In genomic region chr4:69799337-69799736, GRCh38 we compare ENCODE assay signal across 35 cellular contexts. TPM values are rescaled to one million over a fixed set of nuclear protein-coding genes. Genes with fewer than 3 reads are reported as not detected.
"Had no signal": no experiment of that assay in that cellular context is flagged by ENCODE, and none has a peak within 500 bp of the region (broad histone marks: within the 10 kb centered on the region; RNA-seq: fewer than 3 reads in every experiment).

No MANE protein-coding gene starts in this region.

- H3K9me3 ChIP-seq: adrenal gland, body of pancreas, gastrocnemius medialis had no signal

- H3K27me3 ChIP-seq: adrenal gland, body of pancreas, cardiac muscle cell, dorsolateral prefrontal cortex, esophagus muscularis mucosa, foreskin keratinocyte, gastrocnemius medialis, heart left ventricle had no signal

- H3K27me3 Mint-ChIP-seq: activated CD4-positive, alpha-beta memory T cell treated with anti-CD3 and anti-CD28 coated beads, Interleukin-2, amount 10 ng/mL, durations not matched to agents 7 days and 5 days; activated CD4-positive, alpha-beta T cell treated with anti-CD3 and anti-CD28 coated beads, Interleukin-2, amount 10 ng/mL, durations not matched to agents 7 days and 5 days; activated naive CD4-positive, alpha-beta T cell treated with anti-CD3 and anti-CD28 coated beads, Interleukin-2, amount 50 U/mL, for 24 hours; activated naive CD8-positive, alpha-beta T cell treated with anti-CD3 and anti-CD28 coated beads for 36 hours; activated T-cell treated with anti-CD3 and anti-CD28 coated beads, Interleukin-2, amount 50 U/mL, for 24 hours; dendritic cell treated with granulocyte-macrophage colony-stimulating factor and Interleukin-4, amounts not matched to agents 40 ng/mL and 50 ng/mL, for 4 days had no signal

- H3K9me3 Mint-ChIP-seq: activated CD4-positive, alpha-beta memory T cell treated with anti-CD3 and anti-CD28 coated beads, Interleukin-2, amount 10 ng/mL, durations not matched to agents 7 days and 5 days; activated CD4-positive, alpha-beta T cell treated with anti-CD3 and anti-CD28 coated beads, Interleukin-2, amount 10 ng/mL, durations not matched to agents 7 days and 5 days; activated naive CD4-positive, alpha-beta T cell treated with anti-CD3 and anti-CD28 coated beads, Interleukin-2, amount 50 U/mL, for 24 hours; activated naive CD8-positive, alpha-beta T cell treated with anti-CD3 and anti-CD28 coated beads for 36 hours; activated T-cell treated with anti-CD3 and anti-CD28 coated beads, Interleukin-2, amount 50 U/mL, for 72 hours; dendritic cell treated with granulocyte-macrophage colony-stimulating factor and Interleukin-4, amounts not matched to agents 40 ng/mL and 50 ng/mL, for 4 days; endodermal cell; T-helper 2 cell treated with Interferon-gamma antibody and Interleukin-4, amounts not matched to agents 5 μg/mL and 100 μg/mL, for 36 hours had no signal

- DNase-seq: activated CD4-positive, alpha-beta memory T cell treated with anti-CD3 and anti-CD28 coated beads, Interleukin-2, amount 10 ng/mL, durations not matched to agents 7 days and 5 days; activated CD4-positive, alpha-beta T cell treated with anti-CD3 and anti-CD28 coated beads for 1 hour; activated CD4-positive, alpha-beta T cell treated with anti-CD3 and anti-CD28 coated beads for 4 hours; activated CD4-positive, alpha-beta T cell treated with anti-CD3 and anti-CD28 coated beads, Interleukin-2, amount 10 ng/mL, durations not matched to agents 7 days and 5 days; activated CD4-positive, alpha-beta T cell treated with anti-CD3 and anti-CD28 coated beads, Interleukin-2, amount 50 U/mL, for 4 hours; activated CD8-positive, alpha-beta memory T cell treated with anti-CD3 and anti-CD28 coated beads, Interleukin-2, amount 50 U/mL, for 48 hours; activated gamma-delta T cell; activated naive CD4-positive, alpha-beta T cell; activated naive CD8-positive, alpha-beta T cell treated with anti-CD3 and anti-CD28 coated beads for 36 hours; activated naive CD8-positive, alpha-beta T cell treated with anti-CD3 and anti-CD28 coated beads, Interleukin-2, amount 50 U/mL, for 24 hours; activated T-cell treated with anti-CD3 and anti-CD28 coated beads for 4 hours; activated T-cell treated with anti-CD3 and anti-CD28 coated beads, Interleukin-2, amount 50 U/mL, for 24 hours; activated T-cell treated with anti-CD3 and anti-CD28 coated beads, Interleukin-2, amount 50 U/mL, for 72 hours; adrenal gland; amygdala; aorta; body of pancreas; central memory CD4-positive, alpha-beta T cell; dorsolateral prefrontal cortex; effector memory CD4-positive, alpha-beta T cell; endodermal cell; erythroblast; foreskin keratinocyte; gastrocnemius medialis; glutamatergic neuron; T-helper 1 cell; T-helper 17 cell; T1000 had no signal

- H3K4me1 ChIP-seq: adrenal gland, body of pancreas, esophagus muscularis mucosa, gastrocnemius medialis, heart left ventricle had no signal

- H3K4me3 Mint-ChIP-seq: activated CD4-positive, alpha-beta memory T cell treated with anti-CD3 and anti-CD28 coated beads, Interleukin-2, amount 10 ng/mL, durations not matched to agents 7 days and 5 days; activated CD4-positive, alpha-beta T cell treated with anti-CD3 and anti-CD28 coated beads, Interleukin-2, amount 10 ng/mL, durations not matched to agents 7 days and 5 days; activated naive CD4-positive, alpha-beta T cell treated with anti-CD3 and anti-CD28 coated beads, Interleukin-2, amount 50 U/mL, for 24 hours; activated naive CD8-positive, alpha-beta T cell treated with anti-CD3 and anti-CD28 coated beads for 36 hours; activated naive CD8-positive, alpha-beta T cell treated with anti-CD3 and anti-CD28 coated beads, Interleukin-2, amount 50 U/mL, for 24 hours; activated T-cell treated with anti-CD3 and anti-CD28 coated beads, Interleukin-2, amount 50 U/mL, for 24 hours; activated T-cell treated with anti-CD3 and anti-CD28 coated beads, Interleukin-2, amount 50 U/mL, for 72 hours; dendritic cell treated with granulocyte-macrophage colony-stimulating factor and Interleukin-4, amounts not matched to agents 40 ng/mL and 50 ng/mL, for 4 days; endodermal cell; T-helper 17 cell; T-helper 2 cell treated with Interferon-gamma antibody and Interleukin-4, amounts not matched to agents 5 μg/mL and 100 μg/mL, for 36 hours had no signal

- H3K36me3 ChIP-seq: adrenal gland, cardiac muscle cell, esophagus muscularis mucosa, gastrocnemius medialis, heart left ventricle had no signal

- H3K4me1 Mint-ChIP-seq: activated CD4-positive, alpha-beta memory T cell treated with anti-CD3 and anti-CD28 coated beads, Interleukin-2, amount 10 ng/mL, durations not matched to agents 7 days and 5 days; activated CD4-positive, alpha-beta T cell treated with anti-CD3 and anti-CD28 coated beads, Interleukin-2, amount 10 ng/mL, durations not matched to agents 7 days and 5 days; activated naive CD4-positive, alpha-beta T cell treated with anti-CD3 and anti-CD28 coated beads, Interleukin-2, amount 50 U/mL, for 24 hours; activated naive CD8-positive, alpha-beta T cell treated with anti-CD3 and anti-CD28 coated beads for 36 hours; activated naive CD8-positive, alpha-beta T cell treated with anti-CD3 and anti-CD28 coated beads, Interleukin-2, amount 50 U/mL, for 24 hours; endodermal cell; T-helper 17 cell had no signal

- ATAC-seq: activated naive CD8-positive, alpha-beta T cell treated with anti-CD3 and anti-CD28 coated beads, Interleukin-2, amount 50 U/mL, for 24 hours; activated T-cell treated with anti-CD3 and anti-CD28 coated beads, Interleukin-2, amount 50 U/mL, for 72 hours; body of pancreas; foreskin keratinocyte; gastrocnemius medialis; heart left ventricle; T-helper 17 cell had no signal

- H3K27ac Mint-ChIP-seq: activated CD4-positive, alpha-beta memory T cell treated with anti-CD3 and anti-CD28 coated beads, Interleukin-2, amount 10 ng/mL, durations not matched to agents 7 days and 5 days; activated CD4-positive, alpha-beta T cell treated with anti-CD3 and anti-CD28 coated beads, Interleukin-2, amount 10 ng/mL, durations not matched to agents 7 days and 5 days; activated naive CD4-positive, alpha-beta T cell treated with anti-CD3 and anti-CD28 coated beads, Interleukin-2, amount 50 U/mL, for 24 hours; activated naive CD8-positive, alpha-beta T cell treated with anti-CD3 and anti-CD28 coated beads for 36 hours; activated naive CD8-positive, alpha-beta T cell treated with anti-CD3 and anti-CD28 coated beads, Interleukin-2, amount 50 U/mL, for 24 hours; activated T-cell treated with anti-CD3 and anti-CD28 coated beads, Interleukin-2, amount 50 U/mL, for 24 hours; activated T-cell treated with anti-CD3 and anti-CD28 coated beads, Interleukin-2, amount 50 U/mL, for 72 hours; dendritic cell treated with granulocyte-macrophage colony-stimulating factor and Interleukin-4, amounts not matched to agents 40 ng/mL and 50 ng/mL, for 4 days; endodermal cell; T-helper 17 cell; T-helper 2 cell treated with Interferon-gamma antibody and Interleukin-4, amounts not matched to agents 5 μg/mL and 100 μg/mL, for 36 hours had no signal

- H3K27ac ChIP-seq: adrenal gland, body of pancreas, cardiac muscle cell, coronary artery, dorsolateral prefrontal cortex, esophagus muscularis mucosa, gastrocnemius medialis, heart left ventricle had no signal

- H3K4me3 ChIP-seq: adrenal gland, body of pancreas, cardiac muscle cell, coronary artery, dorsolateral prefrontal cortex, esophagus muscularis mucosa, gastrocnemius medialis, heart left ventricle had no signal

- H3K36me3 Mint-ChIP-seq: activated naive CD8-positive, alpha-beta T cell treated with anti-CD3 and anti-CD28 coated beads for 36 hours had no signal

RNA-seq across cellular contexts. Expression of gene SULT1B1, which starts 38.9 kb away (rescaled TPM):
- total RNA-seq: cardiac muscle cell, endodermal cell had no signal
- polyA plus RNA-seq: cardiac muscle cell had no signal
